Comparison of ENCODE assay signal across 35 cellular contexts in genomic region chr3:179885950-179886349, GRCh38.
"Had no signal": no experiment of that assay in that cellular context is flagged by ENCODE, and none has a peak within 500 bp of the region (broad histone marks: within the 10 kb centered on the region; RNA-seq: fewer than 3 reads in every experiment).

No MANE protein-coding gene starts in this region.

- ATAC-seq: effector memory CD8-positive, alpha-beta T cell; gastrocnemius medialis; left colon; stimulated activated memory B cell treated with anti-CD40 and anti-IgM and Interleukin-4, amounts not matched to agents 10 μg/mL and 1 μg/mL and 100 μg/mL, for 72 hours; stimulated activated naive CD8-positive, alpha-beta T cell treated with anti-CD3 and anti-CD28 coated beads, Interleukin-15, amount 100 ng/mL, for 72 hours had no signal

- H3K27ac ChIP-seq: ascending aorta, cardiac muscle cell, coronary artery, gastrocnemius medialis, hepatocyte, neutrophil, ovary, prostate gland, sigmoid colon, uterus, WERI-Rb-1 had no signal

- H3K79me2 ChIP-seq: hepatocyte had no signal

- H3K4me2 ChIP-seq: hepatocyte had no signal

- H3K9me3 ChIP-seq: ascending aorta, gastrocnemius medialis, neutrophil, ovary, prostate gland, sigmoid colon, uterus had no signal

- H3K4me3 ChIP-seq: ascending aorta, cardiac muscle cell, coronary artery, gastrocnemius medialis, hepatocyte, ovary, prostate gland, sigmoid colon, uterus had no signal

- H3K36me3 ChIP-seq: ascending aorta, cardiac muscle cell, gastrocnemius medialis, neutrophil, ovary, prostate gland, sigmoid colon, uterus had no signal

- H2AFZ ChIP-seq: hepatocyte had no signal

- H3K27me3 ChIP-seq: ascending aorta, cardiac muscle cell, gastrocnemius medialis, hepatocyte, neutrophil, ovary, sigmoid colon, uterus had no signal

- FAIRE-seq: keratinocyte, small intestine had no signal

- H3K4me1 ChIP-seq: ascending aorta, gastrocnemius medialis, prostate gland, sigmoid colon, uterus had no signal

- DNase-seq: activated CD4-positive, alpha-beta memory T cell treated with anti-CD3 and anti-CD28 coated beads, Interleukin-2, amount 10 ng/mL, durations not matched to agents 7 days and 5 days; activated CD4-positive, alpha-beta T cell treated with anti-CD3 and anti-CD28 coated beads for 1 hour; activated CD4-positive, alpha-beta T cell treated with anti-CD3 and anti-CD28 coated beads, Interleukin-2, amount 10 ng/mL, durations not matched to agents 7 days and 5 days; activated CD8-positive, alpha-beta memory T cell treated with anti-CD3 and anti-CD28 coated beads, Interleukin-2, amount 50 U/mL, for 48 hours; activated gamma-delta T cell; activated naive CD4-positive, alpha-beta T cell treated with anti-CD3 and anti-CD28 coated beads, Interleukin-2, amount 10 ng/mL, durations not matched to agents 7 days and 5 days; activated naive CD8-positive, alpha-beta T cell treated with anti-CD3 and anti-CD28 coated beads, Interleukin-2, amount 10 ng/mL, durations not matched to agents 7 days and 5 days; activated T-cell treated with anti-CD3 and anti-CD28 coated beads, Interleukin-2, amount 50 U/mL, for 24 hours; effector memory CD8-positive, alpha-beta T cell; erythroblast; gastrocnemius medialis; glutamatergic neuron; left colon; naive B cell; nephron progenitor cell; ovary; retina; sigmoid colon; small intestine; stimulated activated CD4-positive, alpha-beta T cell treated with anti-CD3 and anti-CD28 coated beads, Interleukin-1b, Interleukin-23, amount 100 ng/mL, for 48 hours; stimulated activated CD4-positive, alpha-beta T cell treated with anti-CD3 and anti-CD28 coated beads, Interleukin-4, amount 100 ng/mL, for 4 hours; stimulated activated CD8-positive, alpha-beta memory T cell treated with anti-CD3 and anti-CD28 coated beads, Interleukin-4, amount 100 ng/mL, for 48 hours; stimulated activated naive CD8-positive, alpha-beta T cell treated with anti-CD3 and anti-CD28 coated beads, Interleukin-15, amount 100 ng/mL, for 72 hours; substantia nigra; T1000; uterus; WERI-Rb-1 had no signal
